ENCODE assay signal across 15 cellular contexts in genomic region chr3:5021116-5021515, GRCh38. TPM values are rescaled to one million over a fixed set of nuclear protein-coding genes. Genes with fewer than 3 reads are reported as not detected.
A peak's percentile ranks its signal among the peaks of the same experiment; 100 is the strongest.
DNase-seq lines count a peak whose midpoint lies in the region; ATAC-seq and TF ChIP-seq lines count a peak whose summit lies in the region.
"Had no signal": no experiment of that assay in that cellular context is flagged by ENCODE, and none has a peak within 500 bp of the region (broad histone marks: within the 10 kb centered on the region; RNA-seq: fewer than 3 reads in every experiment).

No MANE protein-coding gene starts in this region.

- intact Hi-C loops in Panc1 (cut with micrococcal nuclease; ENCODE audit: unreplicated experiment) (no loop called here), mammary epithelial cell (cut with micrococcal nuclease) (loop anchor here (5.0 kb wide), 1 partner anchor 114 kb away; no protein-coding TSS in a partner anchor)

- H3K4me3 ChIP-seq in SK-N-SH (ENCODE audit: low read depth in 2 of 2, low read length in 1 of 2) (no peak overlapping the region), Panc1 (ENCODE audit: low read depth in 2 of 2, low read length in 2 of 2) (no peak overlapping the region), mammary epithelial cell (replicated peaks in 1 of 3; ENCODE audit: insufficient read depth in 1 of 3, low read depth in 2 of 3, low read length in 3 of 3) (no peak overlapping the region), osteoblast (ENCODE audit: insufficient read depth, low read length) (no peak overlapping the region)
- H3K4me3 ChIP-seq: upper lobe of left lung had no signal

- peaks cover 55% of the 10 kb centered on the region for H3K27me3 Mint-ChIP-seq in progenitor cell of endocrine pancreas
- H3K27me3 Mint-ChIP-seq: naive thymus-derived CD4-positive, alpha-beta T cell had no signal

- WGBS in SK-N-SH (ENCODE audit: low lambda C conversion rate): 98% methylated on average over 9 of the region's 9 CpGs
- 98% methylated on average over 6 of the region's 9 CpGs for WGBS in mammary epithelial cell (ENCODE audit: low coverage, missing lambda C conversion rate)

- no peak for DNase-seq in SK-N-SH
- DNase-seq in Panc1 (ENCODE audit: low read depth, low spot score): no peak
- no peak for DNase-seq in mammary epithelial cell
- DNase-seq in osteoblast (ENCODE audit: insufficient read length, low spot score, missing footprints): no peak
- no peak for DNase-seq in NCI-H69 (lab: John Stamatoyannopoulos, UW)
- DNase-seq in NCI-H128 (lab: John Stamatoyannopoulos, UW; ENCODE audit: unreplicated experiment): no peak
- DNase-seq in progenitor cell of endocrine pancreas (ENCODE audit: low spot score, unreplicated experiment): no peak
- DNase-seq: activated CD8-positive, alpha-beta memory T cell treated with anti-CD3 and anti-CD28 coated beads, Interleukin-2, amount 50 U/mL, for 4 hours; hypothalamus; naive thymus-derived CD4-positive, alpha-beta T cell; retina; Right ventricle myocardium superior; upper lobe of left lung had no signal

- H3K79me2 ChIP-seq in SK-N-SH (ENCODE audit: insufficient read depth) (no peaks in the 10 kb centered on the region), mammary epithelial cell (ENCODE audit: insufficient read depth, low read length) (no peaks in the 10 kb centered on the region), osteoblast (ENCODE audit: insufficient read depth, low read length) (no peaks in the 10 kb centered on the region)

- POLR2A ChIA-PET in SK-N-SH (lab: Yijun Ruan, JAX) (interaction anchor here (0.7 kb wide), 1 partner anchor 1699 kb away, joined by 4 read pairs; no protein-coding TSS in a partner anchor), Panc1 (lab: Charles Lee) (interaction anchor here (0.6 to 3.7 kb wide), 4 partner anchors 35 to 44 kb away, joined by 3 to 25 read pairs (median 12); partner anchors contain the start of gene BHLHE40)

- no peaks in the 10 kb centered on the region for H3K36me3 Mint-ChIP-seq in progenitor cell of endocrine pancreas (ENCODE audit: insufficient read depth)

- in situ Hi-C loops in Panc1 (cut with HindIII; ENCODE audit: low pct_unique_long_range_greater_than_20kb, low sequenced_read_pairs): no loop called here
- in situ Hi-C loops in mammary epithelial cell (cut with MboI; ENCODE audit: low sequenced_read_pairs in 2 of 2): loop anchor here (5.0 kb wide), 1 partner anchor 39 kb away; no protein-coding TSS in a partner anchor

- H3K4me1 ChIP-seq in SK-N-SH (ENCODE audit: control insufficient read depth in 1 of 2, insufficient read depth in 2 of 2, low read depth in 1 of 2, low read length in 1 of 2) (peaks cover 19 to 20% of the 10 kb centered on the region in 2 experiments; a peak in 2 of 4 replicates), Panc1 (ENCODE audit: control insufficient read depth, insufficient read depth, low read length) (peaks cover 63% of the 10 kb centered on the region), mammary epithelial cell (ENCODE audit: insufficient read depth, low read length) (peaks cover 73% of the 10 kb centered on the region), osteoblast (ENCODE audit: insufficient read depth, low read length) (peaks cover 47% of the 10 kb centered on the region)

- dilution Hi-C loops in mammary epithelial cell (cut with HindIII; ENCODE audit: low sequenced_read_pairs): no loop called here

- H3K27ac ChIP-seq in SK-N-SH (ENCODE audit: low read depth in 2 of 2, low read length in 1 of 2) (peak overlapping the region in 1 of 2 experiments; percentile 95; a peak in 2 of 4 replicates), Panc1 (ENCODE audit: low read length) (peak overlapping the region; percentile 92), mammary epithelial cell (ENCODE audit: insufficient read depth, low read depth, low read length) (peak overlapping the region; percentile 100), osteoblast (ENCODE audit: low read depth, low read length) (peak overlapping the region; percentile 98)
- H3K27ac ChIP-seq: 22Rv1, upper lobe of left lung had no signal

- H2AFZ ChIP-seq in SK-N-SH (ENCODE audit: low read depth) (peak overlapping the region; percentile 57; the same call in 1 of the 2 replicates), mammary epithelial cell (ENCODE audit: low read depth, low read length) (peak overlapping the region; percentile 47), osteoblast (ENCODE audit: low read length) (peak overlapping the region; percentile 62)

- peak overlapping the region; percentile 58; the same call in 1 of the 2 replicates for H3K9ac ChIP-seq in SK-N-SH
- H3K9ac ChIP-seq in mammary epithelial cell (ENCODE audit: insufficient read depth, low read length): peak overlapping the region; percentile 90

- no peaks in the 10 kb centered on the region for H3K9me3 Mint-ChIP-seq in progenitor cell of endocrine pancreas (ENCODE audit: low read depth)
- H3K9me3 Mint-ChIP-seq: naive thymus-derived CD4-positive, alpha-beta T cell had no signal

- ATAC-seq in SK-N-SH treated with all-trans-retinoic acid at 6 μM for 48 hours (no peak), Panc1 (no peak)
- ATAC-seq: naive thymus-derived CD4-positive, alpha-beta T cell had no signal

- TF ChIP-seq CTCF in SK-N-SH (IDR thresholded peaks at IDR 0.05) (no peak), Panc1 (IDR thresholded peaks at IDR 0.05) (no peak), mammary epithelial cell (conservative IDR thresholded peaks at IDR 0.05 in 1 of 2, IDR thresholded peaks at IDR 0.05 in 1 of 2; ENCODE audit: extremely low read depth in 1 of 2, insufficient read depth in 1 of 2, low read depth in 1 of 2, low read length in 2 of 2) (no peak), osteoblast (IDR thresholded peaks at IDR 0.05; ENCODE audit: extremely low read depth, low read depth, low read length) (no peak), progenitor cell of endocrine pancreas (IDR thresholded peaks at IDR 0.05; ENCODE audit: unreplicated experiment) (no peak)

- no peak for TF ChIP-seq EP300 in SK-N-SH (IDR thresholded peaks at IDR 0.05; ENCODE audit: borderline replicate concordance in 1 of 2, low read depth in 1 of 2, low read length in 1 of 2)

- no peak overlapping the region for H3K4me3 Mint-ChIP-seq in progenitor cell of endocrine pancreas (ENCODE audit: low read depth)

- no peak overlapping the region for H3K27ac Mint-ChIP-seq in progenitor cell of endocrine pancreas

- no peak overlapping the region for H3K4me2 ChIP-seq in SK-N-SH
- peak overlapping the region; percentile 30 for H3K4me2 ChIP-seq in mammary epithelial cell (ENCODE audit: insufficient read depth, low read depth, low read length)
- no peak overlapping the region for H3K4me2 ChIP-seq in osteoblast (ENCODE audit: insufficient read depth, low read length)

- peaks cover 36% of the 10 kb centered on the region for H3F3A ChIP-seq in SK-N-SH (replicated peaks; ENCODE audit: insufficient read depth)

- no peaks in the 10 kb centered on the region for H4K20me1 ChIP-seq in SK-N-SH (ENCODE audit: insufficient read depth)
- no peaks in the 10 kb centered on the region for H4K20me1 ChIP-seq in mammary epithelial cell (ENCODE audit: insufficient read depth, low read length)
- no peaks in the 10 kb centered on the region for H4K20me1 ChIP-seq in osteoblast (ENCODE audit: insufficient read depth, low read length)

- peaks cover 13% of the 10 kb centered on the region for H3K4me1 Mint-ChIP-seq in progenitor cell of endocrine pancreas (ENCODE audit: low read depth)

- no peak for TF ChIP-seq RAD21 in SK-N-SH (IDR thresholded peaks at IDR 0.05; ENCODE audit: low read length)

- no peaks in the 10 kb centered on the region for H3K9me3 ChIP-seq in SK-N-SH
- H3K9me3 ChIP-seq in Panc1 (ENCODE audit: control insufficient read depth, insufficient read depth, low read depth, low read length): no peaks in the 10 kb centered on the region
- no peaks in the 10 kb centered on the region for H3K9me3 ChIP-seq in mammary epithelial cell (replicated peaks; ENCODE audit: insufficient read depth, low read length)
- no peaks in the 10 kb centered on the region for H3K9me3 ChIP-seq in osteoblast (ENCODE audit: low read depth, low read length)
- H3K9me3 ChIP-seq: upper lobe of left lung had no signal

- H3K27me3 ChIP-seq in SK-N-SH (ENCODE audit: insufficient read depth): no peaks in the 10 kb centered on the region
- no peaks in the 10 kb centered on the region for H3K27me3 ChIP-seq in Panc1 (ENCODE audit: control insufficient read depth, insufficient read depth, low read length)
- no peaks in the 10 kb centered on the region for H3K27me3 ChIP-seq in mammary epithelial cell (ENCODE audit: insufficient read depth, low read length)
- H3K27me3 ChIP-seq in osteoblast (ENCODE audit: insufficient read depth, low read length): no peaks in the 10 kb centered on the region
- H3K27me3 ChIP-seq: upper lobe of left lung had no signal

- CTCF ChIA-PET in SK-N-SH (lab: Yijun Ruan, JAX) (interaction anchor here (1.3 kb wide), 2 partner anchors 290 to 309 kb away, joined by 3 read pairs; no protein-coding TSS in a partner anchor), Panc1 (lab: Charles Lee) (interaction anchor here (0.7 kb wide), 1 partner anchor 26 kb away, joined by 3 read pairs; no protein-coding TSS in a partner anchor), mammary epithelial cell (lab: Charles Lee; ENCODE audit: low non-redundant PET) (interaction anchor here (0.6 kb wide), 1 partner anchor 34 kb away, joined by 4 read pairs; no protein-coding TSS in a partner anchor)

- no peaks in the 10 kb centered on the region for H3K9me2 ChIP-seq in SK-N-SH

- BruUV-seq in Panc1 (replicated peaks; lab: Mats Ljungman, UMichigan) (no TSS peak), mammary epithelial cell (replicated peaks; lab: Mats Ljungman, UMichigan) (no TSS peak)

- H3K36me3 ChIP-seq in SK-N-SH (replicated peaks in 1 of 2; ENCODE audit: control insufficient read depth in 1 of 2, insufficient read depth in 2 of 2, low read length in 1 of 2) (no peaks in the 10 kb centered on the region), Panc1 (ENCODE audit: control insufficient read depth, insufficient read depth, low read length) (no peaks in the 10 kb centered on the region), mammary epithelial cell (ENCODE audit: insufficient read depth, low read length) (no peaks in the 10 kb centered on the region), osteoblast (ENCODE audit: insufficient read depth, low read length) (no peaks in the 10 kb centered on the region)
- H3K36me3 ChIP-seq: upper lobe of left lung had no signal

TF ChIP-seq in SK-N-SH, 30 proteins besides CTCF, POLR2A, EP300 and RAD21 (continues in another document):
- TF ChIP-seq MEF2A (IDR thresholded peaks at IDR 0.05; ENCODE audit: borderline replicate concordance, low read depth): no peak
- TF ChIP-seq GABPA (IDR thresholded peaks at IDR 0.05; ENCODE audit: low read depth): no peak

TF ChIP-seq in SK-N-SH treated with all-trans-retinoic acid at 6 μM for 48 hours, 23 proteins besides CTCF, POLR2A, EP300 and RAD21 (continues in another document):
- TF ChIP-seq TCF4 (CRISPR knock-in tag; IDR thresholded peaks at IDR 0.05; ENCODE audit: borderline replicate concordance): no peak

RNA-seq across cellular contexts. Expression of gene BHLHE40, which starts 41.9 kb away (rescaled TPM):
- polyA plus RNA-seq in SK-N-SH (2012; rRNA removed) (47.2 and 62.2 TPM in 2 replicates), mammary epithelial cell (40.8 TPM)
- polyA plus RNA-seq in SK-N-SH (2012; cell fraction: cytosol; rRNA removed): 23.2 and 33.0 TPM in 2 replicates
- polyA plus RNA-seq in SK-N-SH (2012; cell fraction: nucleus; rRNA removed): 211 and 257 TPM in 2 replicates
- total RNA-seq in Panc1 (2021; ENCODE audit: unreplicated experiment) (78.4 TPM), mammary epithelial cell (10 to 100 TPM; 61.7 to 78.7 TPM), osteoblast (70.2 and 71.9 TPM in 2 replicates), progenitor cell of endocrine pancreas (1.1 and 1.3 TPM in 2 replicates)
- 63.8 TPM for polyA plus RNA-seq in Panc1 (2012; ENCODE audit: insufficient read length)
- polyA minus RNA-seq in mammary epithelial cell: 105 TPM

Comparison
In these comparisons a context has a peak if more than half of its experiments do, and no peak if none do; other contexts are left out.
1. RNA of gene BHLHE40, which starts 41.9 kb away (total RNA-seq): 61.7 to 78.7 TPM in mammary epithelial cell, 78.4 TPM in Panc1 (single experiment) and 70.2 to 71.9 TPM in osteoblast; 1.1 to 1.3 TPM in progenitor cell of endocrine pancreas; every median in the first group is over 10 times any median in the second.
2. Peak in every context shown above with its lines, with median percentiles within 50 percentile points of each other: H2AFZ ChIP-seq.